Comparison of ENCODE assay signal across 12 cellular contexts in genomic region chr15:90814193-90814811, GRCh38. TPM values are rescaled to one million over a fixed set of nuclear protein-coding genes. Genes with fewer than 3 reads are reported as not detected.
A peak's percentile ranks its signal among the peaks of the same experiment; 100 is the strongest.
DNase-seq lines count a peak whose midpoint lies in the region; ATAC-seq and TF ChIP-seq lines count a peak whose summit lies in the region.
"Had no signal": no experiment of that assay in that cellular context is flagged by ENCODE, and none has a peak within 500 bp of the region (broad histone marks: within the 10 kb centered on the region; RNA-seq: fewer than 3 reads in every experiment).

No MANE protein-coding gene starts in this region.

- no peaks in the 10 kb centered on the region for H3K4me1 ChIP-seq in breast epithelium
- H3K4me1 ChIP-seq in ascending aorta = no peaks in the 10 kb centered on the region

- DNase-seq in breast epithelium (ENCODE audit: low spot score in 2 of 2) = no peak
- no peak for DNase-seq in MCF 10A (ENCODE audit: unreplicated experiment)
- DNase-seq in type B pancreatic cell (ENCODE audit: extremely low spot score, unreplicated experiment) = no peak
- DNase-seq in GF-D8 (lab: John Stamatoyannopoulos, UW) = no peak
- no peak for DNase-seq in ascending aorta (ENCODE audit: low spot score in 2 of 2)
- DNase-seq: hippocampal formation, KBM-7, SJCRH30 had no signal

- H3K4me1 Mint-ChIP-seq in MCF 10A (ENCODE audit: insufficient read depth, unreplicated experiment) (no peaks in the 10 kb centered on the region), type B pancreatic cell (ENCODE audit: unreplicated experiment) (peaks cover 13% of the 10 kb centered on the region)
- H3K4me1 Mint-ChIP-seq in activated T-helper 17 cell treated with anti-CD3 and anti-CD28 coated beads, Interleukin-2, amount 50 U/mL, for 72 hours = peaks cover 36% of the 10 kb centered on the region

- H3K36me3 Mint-ChIP-seq in MCF 10A (ENCODE audit: insufficient read depth, unreplicated experiment) (peaks cover 5% of the 10 kb centered on the region), type B pancreatic cell (peaks cover 3% of the 10 kb centered on the region)
- peaks cover 70% of the 10 kb centered on the region for H3K36me3 Mint-ChIP-seq in activated T-helper 17 cell treated with anti-CD3 and anti-CD28 coated beads, Interleukin-2, amount 50 U/mL, for 72 hours (ENCODE audit: low read depth)

- H3K9me3 ChIP-seq in breast epithelium (no peaks in the 10 kb centered on the region), ascending aorta (no peaks in the 10 kb centered on the region)
- H3K9me3 ChIP-seq: BLaER1 treated with 17β-estradiol and CSF1 and Interleukin-3, amounts not matched to agents 10 nM and 100 nM; SJCRH30 had no signal

- TF ChIP-seq POLR2A in breast epithelium (IDR thresholded peaks at IDR 0.05) = no peak

- CTCF ChIA-PET in MCF 10A (lab: Yijun Ruan, JAX) = interaction anchor here (0.7 kb wide), 1 partner anchor 141 kb away, joined by 3 read pairs; no protein-coding TSS in a partner anchor

- H3K27ac Mint-ChIP-seq in MCF 10A (ENCODE audit: low read depth, unreplicated experiment) = no peak overlapping the region
- H3K27ac Mint-ChIP-seq in activated T-helper 17 cell treated with anti-CD3 and anti-CD28 coated beads, Interleukin-2, amount 50 U/mL, for 72 hours = peak overlapping the region; percentile 92
- peak overlapping the region; percentile 64 for H3K27ac Mint-ChIP-seq in type B pancreatic cell

- H3K27me3 Mint-ChIP-seq in MCF 10A (ENCODE audit: insufficient read depth, unreplicated experiment) = no peaks in the 10 kb centered on the region
- H3K27me3 Mint-ChIP-seq in activated T-helper 17 cell treated with anti-CD3 and anti-CD28 coated beads, Interleukin-2, amount 50 U/mL, for 72 hours = no peaks in the 10 kb centered on the region
- no peaks in the 10 kb centered on the region for H3K27me3 Mint-ChIP-seq in type B pancreatic cell

- H3K9me3 Mint-ChIP-seq in MCF 10A (ENCODE audit: unreplicated experiment) = no peaks in the 10 kb centered on the region
- no peaks in the 10 kb centered on the region for H3K9me3 Mint-ChIP-seq in activated T-helper 17 cell treated with anti-CD3 and anti-CD28 coated beads, Interleukin-2, amount 50 U/mL, for 72 hours
- no peaks in the 10 kb centered on the region for H3K9me3 Mint-ChIP-seq in type B pancreatic cell

- no TSS peak for BruUV-seq in MCF 10A (replicated peaks; lab: Mats Ljungman, UMichigan)

- no peak for TF ChIP-seq CTCF in breast epithelium (IDR thresholded peaks at IDR 0.05)
- no peak for TF ChIP-seq CTCF in MCF 10A (IDR thresholded peaks at IDR 0.05; ENCODE audit: unreplicated experiment)
- TF ChIP-seq CTCF in type B pancreatic cell (conservative IDR thresholded peaks at IDR 0.05) = no peak
- no peak for TF ChIP-seq CTCF in ascending aorta (IDR thresholded peaks at IDR 0.05)

- ATAC-seq in activated T-helper 17 cell treated with anti-CD3 and anti-CD28 coated beads, Interleukin-2, amount 50 U/mL, for 72 hours (replicated peaks) = peak; percentile 54
- ATAC-seq in GM18873 (IDR thresholded peaks at IDR 0.05; ENCODE audit: low FRiP score, unreplicated experiment) = no peak

- POLR2A ChIA-PET in MCF 10A (lab: Yijun Ruan, JAX) = no interaction called here

- intact Hi-C loops in breast epithelium (cut with DNase I; ENCODE audit: low total_unique reads) = no loop called here
- intact Hi-C loops in MCF 10A (cut with micrococcal nuclease) = no loop called here
- intact Hi-C loops in ascending aorta (cut with DNase I) = no loop called here

- H3K4me3 ChIP-seq in breast epithelium (no peak overlapping the region), ascending aorta (no peak overlapping the region)
- H3K4me3 ChIP-seq: BLaER1 treated with 17β-estradiol and CSF1 and Interleukin-3, amounts not matched to agents 10 nM and 100 nM; SJCRH30 had no signal

- no peak overlapping the region for H3K4me3 Mint-ChIP-seq in MCF 10A (ENCODE audit: unreplicated experiment)
- H3K4me3 Mint-ChIP-seq in activated T-helper 17 cell treated with anti-CD3 and anti-CD28 coated beads, Interleukin-2, amount 50 U/mL, for 72 hours = peak overlapping the region; percentile 63
- no peak overlapping the region for H3K4me3 Mint-ChIP-seq in type B pancreatic cell

- peak overlapping the region; percentile 54 to 58 for H3K27ac ChIP-seq in breast epithelium
- H3K27ac ChIP-seq in layer of hippocampus (ENCODE audit: low read depth, low read length) = peak overlapping the region; percentile 46
- peak overlapping the region in 1 of 2 donors; percentile 27 for H3K27ac ChIP-seq in ascending aorta
- H3K27ac ChIP-seq: SJCRH30 had no signal

- H3K27me3 ChIP-seq in breast epithelium (no peaks in the 10 kb centered on the region), layer of hippocampus (ENCODE audit: control insufficient read depth, insufficient read depth, low read length) (no peaks in the 10 kb centered on the region), ascending aorta (no peaks in the 10 kb centered on the region)
- H3K27me3 ChIP-seq: BLaER1 treated with 17β-estradiol and CSF1 and Interleukin-3, amounts not matched to agents 10 nM and 100 nM; SJCRH30 had no signal

- H3K36me3 ChIP-seq in breast epithelium (no peaks in the 10 kb centered on the region), ascending aorta (no peaks in the 10 kb centered on the region)

RNA-seq across cellular contexts. Expression of gene FURIN, which starts 54.1 kb away (rescaled TPM):
- 10 to 100 TPM; 34.5 to 48.5 (median 36.4) TPM for total RNA-seq in breast epithelium
- 48.8 and 49.4 TPM in 2 replicates for total RNA-seq in MCF 10A (2022)
- 100 to 1,000 TPM; 605 to 771 TPM for total RNA-seq in activated T-helper 17 cell treated with anti-CD3 and anti-CD28 coated beads, Interleukin-2, amount 50 U/mL, for 72 hours
- 37.7 and 62.1 TPM in 2 replicates for total RNA-seq in type B pancreatic cell (ENCODE audit: low replicate concordance)
- 86.3 TPM for total RNA-seq in ascending aorta
